In the genomic region with DNA sequence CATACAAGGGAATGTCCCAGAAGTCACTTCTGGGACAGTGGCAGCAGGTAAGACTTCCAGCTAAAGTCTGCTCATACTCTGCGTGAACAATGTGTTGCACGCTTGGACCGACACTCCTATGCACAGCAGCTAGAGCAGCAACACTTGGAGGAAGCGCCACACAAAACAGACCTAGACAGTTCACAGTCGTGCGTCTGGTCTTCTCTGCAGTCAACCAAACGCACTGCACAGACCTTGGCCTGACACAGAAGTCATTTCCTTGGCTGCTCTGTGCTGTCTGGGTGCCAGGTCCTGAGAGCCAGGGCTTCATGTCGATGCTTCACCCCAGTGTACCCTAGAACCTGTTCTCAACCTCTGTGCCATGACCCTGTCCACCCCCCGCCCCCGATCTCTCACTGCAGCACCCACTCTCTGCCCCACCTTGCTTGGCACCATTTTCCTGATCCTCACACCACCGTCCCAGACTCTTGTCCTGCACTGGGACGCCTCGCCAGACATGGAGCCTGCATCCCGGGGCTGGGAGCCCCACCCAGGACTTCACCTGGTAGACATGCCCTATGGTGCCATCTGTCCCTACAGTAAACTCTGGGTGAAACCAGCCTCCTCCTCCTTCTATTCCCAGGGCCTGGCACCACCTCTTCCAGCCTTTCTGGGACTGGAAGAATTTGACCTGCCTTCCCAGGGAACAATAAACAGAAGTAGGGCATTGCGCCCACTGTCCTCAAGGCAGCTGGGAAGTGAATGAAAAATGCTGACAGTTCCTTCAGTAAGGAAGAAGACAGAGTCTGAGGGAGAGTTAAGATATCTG, we compare ENCODE assay signal across 10 cellular contexts. TPM values are rescaled to one million over a fixed set of nuclear protein-coding genes. Genes with fewer than 3 reads are reported as not detected.
DNase-seq lines count a peak whose midpoint lies in the region; ATAC-seq, FAIRE-seq and TF ChIP-seq lines count a peak whose summit lies in the region.
"Had no signal": no experiment of that assay in that cellular context is flagged by ENCODE, and none has a peak within 500 bp of the region (broad histone marks: within the 10 kb centered on the region; RNA-seq: fewer than 3 reads in every experiment).

No MANE protein-coding gene starts in this region.

- no peak overlapping the region for H3K9ac ChIP-seq in liver (ENCODE audit: low read depth in 1 of 2, low read length in 2 of 2)

- no peak for DNase-seq in SJSA1 (ENCODE audit: low read depth in 1 of 2, low spot score in 2 of 2)
- DNase-seq in testis: no peak
- DNase-seq in HTR-8/SVneo (ENCODE audit: insufficient read length, low spot score): no peak
- DNase-seq in middle frontal gyrus (ENCODE audit: extremely low spot score, low spot score): no peak
- DNase-seq: NCI-H2107 had no signal

- peak overlapping the region; percentile 95 for H3K27ac Mint-ChIP-seq in activated naive CD8-positive, alpha-beta T cell

- intact Hi-C loops in testis (cut with DNase I; ENCODE audit: low total_unique reads): no loop called here

- WGBS in liver: 71% methylated on average over 15 of the region's 15 CpGs
- 73 to 76% methylated on average over 15 of the region's 15 CpGs for WGBS in testis, 2 donors

- H3K9me3 ChIP-seq in SJSA1 (replicated peaks): 0 out of 2 replicates have a peak, but pooled peaks cover 2% of the 10 kb centered on the region
- H3K9me3 ChIP-seq in liver (ENCODE audit: control insufficient read depth in 4 of 4, low read length in 3 of 4): no peaks in the 10 kb centered on the region
- no peaks in the 10 kb centered on the region for H3K9me3 ChIP-seq in testis

- no peaks in the 10 kb centered on the region for H3K9me3 Mint-ChIP-seq in activated naive CD8-positive, alpha-beta T cell (ENCODE audit: low read depth)

- H3K4me1 Mint-ChIP-seq in activated naive CD8-positive, alpha-beta T cell (ENCODE audit: low read depth): peaks cover 66% of the 10 kb centered on the region

- H3K4me1 ChIP-seq in SJSA1 (replicated peaks) (peaks cover 45% of the 10 kb centered on the region), liver (ENCODE audit: control insufficient read depth in 4 of 4, insufficient read depth in 4 of 4, low read length in 3 of 4) (peaks cover 4 to 24% (median 10%) of the 10 kb centered on the region in 4 donors), testis (peaks cover 9% of the 10 kb centered on the region)

- H3K4me3 Mint-ChIP-seq in activated naive CD8-positive, alpha-beta T cell: peak overlapping the region; percentile 93

- TF ChIP-seq CTCF in liver (IDR thresholded peaks at IDR 0.05; ENCODE audit: low read depth, low read length, missing input control) (no peak), testis (IDR thresholded peaks at IDR 0.05) (no peak)

- H3K27ac ChIP-seq in SJSA1 (peak overlapping the region; percentile 25), liver (ENCODE audit: low read depth in 1 of 2, low read length in 2 of 2) (no peak overlapping the region), testis (peak overlapping the region; percentile 28 to 80)

- no peak for FAIRE-seq in HTR-8/SVneo (lab: Jason Lieb, UNC)
- FAIRE-seq: GM18507 had no signal

- H3K27me3 Mint-ChIP-seq in activated naive CD8-positive, alpha-beta T cell: no peaks in the 10 kb centered on the region

- peaks cover 9% of the 10 kb centered on the region for H3K36me3 Mint-ChIP-seq in activated naive CD8-positive, alpha-beta T cell

- no peak overlapping the region for H3K4me3 ChIP-seq in SJSA1
- H3K4me3 ChIP-seq in liver (ENCODE audit: low read depth in 1 of 3, low read length in 3 of 3): no peak overlapping the region
- no peak overlapping the region for H3K4me3 ChIP-seq in testis

- H3K27me3 ChIP-seq in SJSA1 (replicated peaks) (no peaks in the 10 kb centered on the region), liver (ENCODE audit: control insufficient read depth in 4 of 4, insufficient read depth in 4 of 4, low read length in 3 of 4) (peaks cover 0 to 5% (median 1%) of the 10 kb centered on the region in 4 donors), testis (no peaks in the 10 kb centered on the region)

- H3K36me3 ChIP-seq in SJSA1: peaks cover 57% of the 10 kb centered on the region
- no peaks in the 10 kb centered on the region for H3K36me3 ChIP-seq in liver (ENCODE audit: control insufficient read depth in 4 of 4, insufficient read depth in 3 of 4, low read depth in 1 of 4, low read length in 3 of 4)
- H3K36me3 ChIP-seq in testis (ENCODE audit: low read depth, missing control alignments): no peaks in the 10 kb centered on the region

- TF ChIP-seq RAD21 in liver (IDR thresholded peaks at IDR 0.05): no peak

- TF ChIP-seq POLR2A in testis (IDR thresholded peaks at IDR 0.05): no peak

- ATAC-seq in HG03432 (IDR thresholded peaks at IDR 0.05; ENCODE audit: unreplicated experiment): no peak

TF ChIP-seq in liver, 16 proteins besides CTCF, POLR2A, EP300 and RAD21:
- no peak for TF ChIP-seq EGR1 (IDR thresholded peaks at IDR 0.05; ENCODE audit: low read depth in 2 of 2)
- TF ChIP-seq NR2F2 (IDR thresholded peaks at IDR 0.05): peak; percentile 61

RNA-seq across cellular contexts. Expression of a gene that starts 3.1 kb away (rescaled TPM):
- total RNA-seq in SJSA1 (2014; rRNA removed; shearing (Covaris generic)): 18.1 and 31.3 TPM in 2 replicates
- total RNA-seq in liver (1 to 10 TPM in 1 of 2 donors, under 1 TPM in 1; 0.51 to 1.8 TPM), testis (10 to 100 TPM; 22.8 to 26.5 TPM)
- polyA plus RNA-seq in liver (under 1 TPM; 0.22 to 0.26 TPM), testis (ENCODE audit: insufficient read depth, low read depth, low replicate concordance) (13.6 TPM)
- polyA plus RNA-seq: neural cell had no signal

Comparison
In these comparisons a context has a peak if more than half of its experiments do, and no peak if none do; other contexts are left out.
1. H3K27ac ChIP-seq: peak in SJSA1 (single experiment) and testis (2 of 2); none in liver (0 of 2).